In the genomic region with DNA sequence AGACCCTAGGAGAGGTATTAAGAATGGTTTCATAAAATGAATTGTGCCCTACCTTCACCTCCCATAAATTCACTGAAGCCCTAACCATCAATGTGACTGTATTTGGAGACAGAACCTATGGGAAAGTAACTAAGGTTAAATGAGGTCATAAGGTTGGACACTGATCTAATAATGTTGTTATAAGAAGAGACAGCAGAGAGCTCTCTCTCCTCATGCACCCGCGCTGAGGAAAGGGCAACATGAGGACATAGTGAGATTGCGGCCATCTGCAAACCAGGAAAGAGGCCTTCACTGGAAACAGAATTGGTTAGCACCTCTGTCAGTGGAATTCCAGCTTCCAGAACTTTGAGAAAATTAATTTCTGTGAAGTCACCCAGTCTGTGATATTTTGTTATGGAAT, we compare ENCODE assay signal across 12 cellular contexts.
"Had no signal": no experiment of that assay in that cellular context is flagged by ENCODE, and none has a peak within 500 bp of the region (broad histone marks: within the 10 kb centered on the region; RNA-seq: fewer than 3 reads in every experiment).

No MANE protein-coding gene starts in this region.

- H3K4me3 ChIP-seq: cardiac muscle cell, coronary artery, gastroesophageal sphincter, pancreas, thoracic aorta had no signal

- ATAC-seq: activated CD4-positive, alpha-beta T cell treated with anti-CD3 and anti-CD28 coated beads for 36 hours; gastroesophageal sphincter; pancreas; stimulated activated naive CD8-positive, alpha-beta T cell treated with anti-CD3 and anti-CD28 coated beads, Interleukin-15, amount 100 ng/mL, for 72 hours had no signal

- DNase-seq: activated CD4-positive, alpha-beta T cell treated with anti-CD3 and anti-CD28 coated beads for 36 hours; activated naive CD4-positive, alpha-beta T cell treated with Interleukin-2 at 50 U/mL for 16 hours; effector CD8-positive, alpha-beta T cell; kidney; pancreas; stimulated activated CD4-positive, alpha-beta T cell treated with anti-CD3 and anti-CD28 coated beads, Interleukin-15, amount 100 ng/mL, for 24 hours; stimulated activated CD4-positive, alpha-beta T cell treated with anti-CD3 and anti-CD28 coated beads, Interleukin-4, amount 100 ng/mL, for 24 hours; stimulated activated naive CD8-positive, alpha-beta T cell treated with anti-CD3 and anti-CD28 coated beads, Interleukin-15, amount 100 ng/mL, for 72 hours had no signal
